Comparison of ENCODE assay signal across 12 cellular contexts in the genomic region with DNA sequence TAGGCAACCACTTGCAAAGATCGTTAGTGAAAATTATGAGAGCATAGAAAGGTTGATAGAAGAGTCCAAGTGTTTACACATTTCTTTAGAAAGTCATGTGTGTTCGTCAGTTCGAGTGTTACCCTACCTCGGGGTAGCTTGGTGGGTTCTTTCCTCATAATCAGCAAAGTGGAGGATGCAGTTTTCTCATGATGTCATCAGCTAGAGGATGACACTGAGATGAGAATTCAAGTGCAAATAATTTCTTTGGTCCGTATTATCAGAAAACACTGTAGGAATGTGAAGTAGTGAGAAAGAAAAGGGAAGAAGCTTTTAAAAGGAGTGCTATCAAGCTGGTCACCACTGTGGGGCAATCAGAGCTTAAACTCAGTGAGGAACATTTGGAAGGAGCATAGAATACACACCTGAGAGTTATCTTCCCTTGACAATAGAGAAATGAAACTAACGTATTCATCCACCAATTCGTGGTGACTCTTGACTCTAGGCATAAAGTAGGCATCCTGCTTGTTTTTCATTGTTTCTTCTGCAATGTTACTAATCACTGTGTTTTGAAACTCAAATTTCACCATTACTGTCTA.
A peak's percentile ranks its signal among the peaks of the same experiment; 100 is the strongest.
DNase-seq lines count a peak whose midpoint lies in the region; TF ChIP-seq lines count a peak whose summit lies in the region.
"Had no signal": no experiment of that assay in that cellular context is flagged by ENCODE, and none has a peak within 500 bp of the region (broad histone marks: within the 10 kb centered on the region; RNA-seq: fewer than 3 reads in every experiment).

No MANE protein-coding gene starts in this region.

- H3K36me3 ChIP-seq in adipocyte (ENCODE audit: control insufficient read depth, insufficient read depth, low read length, severe bottlenecking) (no peaks in the 10 kb centered on the region), testis (ENCODE audit: low read depth, missing control alignments) (no peaks in the 10 kb centered on the region)

- no peak overlapping the region for H3K9ac ChIP-seq in adipocyte (ENCODE audit: low read length)

- peaks cover 3% of the 10 kb centered on the region for H3K27me3 ChIP-seq in adipocyte (replicated peaks; ENCODE audit: control insufficient read depth, insufficient read depth, low read length)
- H3K27me3 ChIP-seq in testis = no peaks in the 10 kb centered on the region

- H3K9me3 ChIP-seq in adipocyte (ENCODE audit: control insufficient read depth, low read length) (no peaks in the 10 kb centered on the region), testis (no peaks in the 10 kb centered on the region)
- H3K9me3 ChIP-seq: A549 had no signal

- intact Hi-C loops in testis (cut with DNase I; ENCODE audit: low total_unique reads) = no loop called here

- WGBS in testis, 2 donors = 64 to 66% methylated on average over 7 of the region's 7 CpGs

- H3K4me3 ChIP-seq in adipocyte (ENCODE audit: low read length) (peak overlapping the region; percentile 9), testis (no peak overlapping the region)
- H3K4me3 ChIP-seq: A549 had no signal

- TF ChIP-seq POLR2A in testis (IDR thresholded peaks at IDR 0.05) = no peak

- DNase-seq in NCI-H748 (lab: John Stamatoyannopoulos, UW; ENCODE audit: unreplicated experiment) = peak; percentile 44
- DNase-seq in NCI-H748 treated with DMSO at 0.1 percent for 48 hours (lab: John Stamatoyannopoulos, UW) = no peak
- peak; percentile 27 for DNase-seq in HT1080 (ENCODE audit: low read depth)
- DNase-seq in adipocyte (ENCODE audit: low read depth) = peak; percentile 1
- peak; percentile 27 for DNase-seq in testis
- no peak for DNase-seq in activated gamma-delta T cell (lab: John Stamatoyannopoulos, UW)
- DNase-seq in NCI-H510A treated with DMSO at 0.1 percent for 48 hours (lab: John Stamatoyannopoulos, UW) = no peak
- DNase-seq in stimulated activated CD4-positive, alpha-beta T cell treated with anti-CD3 and anti-CD28 coated beads, Interleukin-15, amount 100 ng/mL, for 24 hours = no peak
- DNase-seq: caudate nucleus, foreskin melanocyte, NCI-H1105 had no signal

- peaks cover 12% of the 10 kb centered on the region for H3K4me1 ChIP-seq in adipocyte (ENCODE audit: control insufficient read depth, insufficient read depth, low read length)
- no peaks in the 10 kb centered on the region for H3K4me1 ChIP-seq in testis
- H3K4me1 ChIP-seq: A549 had no signal

- TF ChIP-seq CTCF in testis (IDR thresholded peaks at IDR 0.05) = no peak

- H3K27ac ChIP-seq in testis = no peak overlapping the region
- H3K27ac ChIP-seq: A549 had no signal

Comparison
In these comparisons a context has a peak if more than half of its experiments do, and no peak if none do; other contexts are left out.
1. DNase-seq: peak in NCI-H748 (single experiment), HT1080 (single experiment), adipocyte (single experiment) and testis (single experiment); none in NCI-H748 treated with DMSO at 0.1 percent for 48 hours (single experiment), activated gamma-delta T cell (single experiment), NCI-H510A treated with DMSO at 0.1 percent for 48 hours (single experiment) and stimulated activated CD4-positive, alpha-beta T cell treated with anti-CD3 and anti-CD28 coated beads, Interleukin-15, amount 100 ng/mL, for 24 hours (single experiment).